ENCODE assay signal across 1 cellular context in the genomic region with DNA sequence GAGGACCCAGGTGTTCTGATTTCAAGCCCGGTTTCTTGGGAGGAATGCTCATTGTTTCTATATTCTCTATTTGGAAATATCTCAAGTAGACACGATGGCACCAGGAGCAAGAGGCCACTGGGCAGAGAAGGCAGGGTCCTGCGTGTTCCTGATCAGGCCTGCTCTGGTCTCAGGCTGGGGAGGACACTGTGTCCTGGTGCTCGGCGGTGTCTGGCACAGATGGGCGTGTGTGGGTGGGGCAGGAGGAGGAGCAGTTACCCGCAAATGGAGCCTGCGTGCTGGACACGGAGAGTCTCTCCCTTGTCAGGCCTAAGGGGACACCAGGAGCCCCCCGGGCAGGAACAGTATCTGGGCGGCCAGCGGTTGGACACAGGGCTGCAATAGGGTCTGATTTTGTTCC.
TF ChIP-seq lines count a peak whose summit lies in the region.

No MANE protein-coding gene starts in this region.

TF ChIP-seq in H1, 55 proteins besides CTCF, POLR2A, EP300 and RAD21:
- TF ChIP-seq CHD1 (IDR thresholded peaks at IDR 0.05; ENCODE audit: low read depth, low read length) (no peak), KDM5A (IDR thresholded peaks at IDR 0.05; ENCODE audit: low read length) (no peak), SAP30 (IDR thresholded peaks at IDR 0.05; ENCODE audit: insufficient read depth, insufficient replicate concordance, low read length) (no peak), SIX5 (IDR thresholded peaks at IDR 0.05; ENCODE audit: low read depth, low read length) (no peak), PHF8 (conservative IDR thresholded peaks at IDR 0.05; ENCODE audit: low read depth, low read length) (no peak), BACH1 (IDR thresholded peaks at IDR 0.05; ENCODE audit: low read length) (no peak), SRF (IDR thresholded peaks at IDR 0.05; ENCODE audit: low read depth, low read length) (no peak), TAF7 (optimal IDR thresholded peaks at IDR 0.05; ENCODE audit: borderline replicate concordance, low read depth, low read length) (no peak), KDM4A (IDR thresholded peaks at IDR 0.05; ENCODE audit: low read depth, low read length, severe bottlenecking) (no peak), EGR1 (IDR thresholded peaks at IDR 0.05; ENCODE audit: borderline replicate concordance, low read depth, low read length) (no peak), NRF1 (IDR thresholded peaks at IDR 0.05; ENCODE audit: low read depth, low read length) (no peak), BCL11A (IDR thresholded peaks at IDR 0.05; ENCODE audit: low read depth in 2 of 2, low read length in 2 of 2) (no peak)
